ENCODE assay signal across 14 cellular contexts in genomic region chr22:21621025-21621424, GRCh38. TPM values are rescaled to one million over a fixed set of nuclear protein-coding genes. Genes with fewer than 3 reads are reported as not detected.
DNase-seq lines count a peak whose midpoint lies in the region; ATAC-seq and TF ChIP-seq lines count a peak whose summit lies in the region.
"Had no signal": no experiment of that assay in that cellular context is flagged by ENCODE, and none has a peak within 500 bp of the region (broad histone marks: within the 10 kb centered on the region; RNA-seq: fewer than 3 reads in every experiment).

No MANE protein-coding gene starts in this region.

- peak overlapping the region in 6 of 7 donors; percentile 20 to 87 (median 42) for H3K27ac Mint-ChIP-seq in CD14-positive monocyte
- H3K27ac Mint-ChIP-seq in activated CD4-positive, alpha-beta memory T cell treated with anti-CD3 and anti-CD28 coated beads, Interleukin-2, amount 10 ng/mL, durations not matched to agents 7 days and 5 days, result peak overlapping the region; percentile 3

- no peak overlapping the region for H4K8ac ChIP-seq in neuronal stem cell (ENCODE audit: low read depth, low read length)

- no peaks in the 10 kb centered on the region for H3K27me3 ChIP-seq in H7 (ENCODE audit: control insufficient read depth, insufficient read depth, low read length)
- no peaks in the 10 kb centered on the region for H3K27me3 ChIP-seq in neuronal stem cell (ENCODE audit: control insufficient read depth in 3 of 3, insufficient read depth in 3 of 3, low read depth in 1 of 3, low read length in 3 of 3)

- no peaks in the 10 kb centered on the region for H3K9me3 Mint-ChIP-seq in CD14-positive monocyte
- no peaks in the 10 kb centered on the region for H3K9me3 Mint-ChIP-seq in activated CD4-positive, alpha-beta memory T cell treated with anti-CD3 and anti-CD28 coated beads, Interleukin-2, amount 10 ng/mL, durations not matched to agents 7 days and 5 days

- no peaks in the 10 kb centered on the region for H3K9me3 ChIP-seq in neuronal stem cell (replicated peaks in 1 of 2; ENCODE audit: control insufficient read depth in 2 of 2, insufficient read depth in 1 of 2, low read depth in 1 of 2, low read length in 2 of 2)
- H3K9me3 ChIP-seq: Caco-2 had no signal

- POLR2A ChIA-PET in activated CD4-positive, alpha-beta memory T cell treated with anti-CD3 and anti-CD28 coated beads, Interleukin-2, amount 10 ng/mL, durations not matched to agents 7 days and 5 days (lab: Charles Lee), result no interaction called here

- WGBS in neuronal stem cell (ENCODE audit: extremely low coverage in 2 of 2, insufficient read length in 2 of 2, insufficient replicate concordance in 1 of 2), 2 donors, result no CpG with 5 or more reads among the region's 3 CpGs

- peaks cover 17 to 51% of the 10 kb centered on the region in 2 donors for H3K36me3 Mint-ChIP-seq in CD14-positive monocyte
- peaks cover 18% of the 10 kb centered on the region for H3K36me3 Mint-ChIP-seq in activated CD4-positive, alpha-beta memory T cell treated with anti-CD3 and anti-CD28 coated beads, Interleukin-2, amount 10 ng/mL, durations not matched to agents 7 days and 5 days (ENCODE audit: low read depth)

- H3K27ac ChIP-seq in neuronal stem cell (replicated peaks; ENCODE audit: low read length), result no peak overlapping the region

- no peak overlapping the region for H3K23ac ChIP-seq in neuronal stem cell (ENCODE audit: low read depth, low read length, poor library complexity)

- no peak overlapping the region for H3K14ac ChIP-seq in neuronal stem cell (ENCODE audit: low read length)

- peaks cover 4% of the 10 kb centered on the region for H3K36me3 ChIP-seq in H7 (replicated peaks; ENCODE audit: control insufficient read depth, insufficient read depth, low read length)
- peaks cover 16 to 69% of the 10 kb centered on the region in 2 donors for H3K36me3 ChIP-seq in neuronal stem cell (replicated peaks in 1 of 2; ENCODE audit: control insufficient read depth in 2 of 2, insufficient read depth in 2 of 2, low read length in 2 of 2)

- H3K4me3 Mint-ChIP-seq in CD14-positive monocyte, result no peak overlapping the region
- no peak overlapping the region for H3K4me3 Mint-ChIP-seq in activated CD4-positive, alpha-beta memory T cell treated with anti-CD3 and anti-CD28 coated beads, Interleukin-2, amount 10 ng/mL, durations not matched to agents 7 days and 5 days

- H3K4ac ChIP-seq in neuronal stem cell (ENCODE audit: low read length), result no peak overlapping the region

- no peak overlapping the region for H2BK5ac ChIP-seq in neuronal stem cell (ENCODE audit: low read length)

- H3K27me3 Mint-ChIP-seq in CD14-positive monocyte (ENCODE audit: low read depth in 3 of 3), result peaks cover 0 to 1% (median 1%) of the 10 kb centered on the region in 3 donors
- H3K27me3 Mint-ChIP-seq in activated CD4-positive, alpha-beta memory T cell treated with anti-CD3 and anti-CD28 coated beads, Interleukin-2, amount 10 ng/mL, durations not matched to agents 7 days and 5 days, result no peaks in the 10 kb centered on the region

- H2BK12ac ChIP-seq in neuronal stem cell (ENCODE audit: low read length), result no peak overlapping the region

- intact Hi-C loops in CD14-positive monocyte (cut with micrococcal nuclease), result no loop called here

- no peak overlapping the region for H3K4me3 ChIP-seq in H7 (ENCODE audit: insufficient read depth, low read depth, low read length)
- no peak overlapping the region for H3K4me3 ChIP-seq in neuronal stem cell (ENCODE audit: low read length in 2 of 2)
- H3K4me3 ChIP-seq: GM12878 had no signal

- no peak overlapping the region for H3K4me2 ChIP-seq in neuronal stem cell (ENCODE audit: insufficient read depth, low read length, poor library complexity, severe bottlenecking)

- peaks cover 2 to 5% of the 10 kb centered on the region in 2 donors for H3K4me1 ChIP-seq in neuronal stem cell (ENCODE audit: control insufficient read depth in 2 of 2, insufficient read depth in 1 of 2, low read depth in 1 of 2, low read length in 2 of 2)

- H2BK15ac ChIP-seq in neuronal stem cell (ENCODE audit: low read length), result no peak overlapping the region

- no peak for DNase-seq in CD14-positive monocyte (ENCODE audit: low spot score)
- DNase-seq in H7, result peak; percentile 4
- DNase-seq in activated CD4-positive, alpha-beta memory T cell treated with anti-CD3 and anti-CD28 coated beads, Interleukin-2, amount 10 ng/mL, durations not matched to agents 7 days and 5 days, result no peak
- no peak for DNase-seq in neuronal stem cell (ENCODE audit: low spot score)
- no peak for DNase-seq in SIG-M5 (lab: John Stamatoyannopoulos, UW)
- no peak for DNase-seq in hepatic stellate cell (ENCODE audit: low spot score)
- DNase-seq: C1 segment of cervical spinal cord, Caco-2, KBM-7, NCI-H1048, NCI-H2107, PC-3 had no signal

- H3K9ac ChIP-seq in neuronal stem cell (ENCODE audit: low read depth, low read length, poor library complexity), result peak overlapping the region; percentile 61

- no peak for ATAC-seq in GM21528 (IDR thresholded peaks at IDR 0.05; ENCODE audit: low FRiP score, unreplicated experiment)
- ATAC-seq: GM12878, PC-3 had no signal

- peaks cover 6% of the 10 kb centered on the region for H3K79me1 ChIP-seq in neuronal stem cell (ENCODE audit: low read depth, low read length)

- H2AK5ac ChIP-seq in neuronal stem cell (ENCODE audit: low read depth, low read length), result no peak overlapping the region

- H2AFZ ChIP-seq in neuronal stem cell (ENCODE audit: low read length), result no peak overlapping the region

- no peak overlapping the region for H4K91ac ChIP-seq in neuronal stem cell (ENCODE audit: low read depth, low read length, poor library complexity)

- no peak overlapping the region for H2BK120ac ChIP-seq in neuronal stem cell (ENCODE audit: low read depth, low read length)

- CTCF ChIA-PET in activated CD4-positive, alpha-beta memory T cell treated with anti-CD3 and anti-CD28 coated beads, Interleukin-2, amount 10 ng/mL, durations not matched to agents 7 days and 5 days (lab: Charles Lee), result interaction anchor here (1.3 kb wide), 1 partner anchor 21 kb away, joined by 4 read pairs; the partner anchor contains the start of gene SDF2L1

- no peak overlapping the region for H3K18ac ChIP-seq in neuronal stem cell (ENCODE audit: low read length)

- H3K4me1 Mint-ChIP-seq in CD14-positive monocyte, result peaks cover 53% of the 10 kb centered on the region
- peaks cover 6% of the 10 kb centered on the region for H3K4me1 Mint-ChIP-seq in activated CD4-positive, alpha-beta memory T cell treated with anti-CD3 and anti-CD28 coated beads, Interleukin-2, amount 10 ng/mL, durations not matched to agents 7 days and 5 days

- TF ChIP-seq CTCF in CD14-positive monocyte (IDR thresholded peaks at IDR 0.05), result no peak

RNA-seq across cellular contexts. Expression of gene YDJC, which starts 8.8 kb away (rescaled TPM):
- polyA plus RNA-seq in CD14-positive monocyte, result 10 to 100 TPM; 26.5 to 32.9 TPM
- 53.0 and 57.3 TPM in 2 replicates for total RNA-seq in H7 (2014; rRNA removed; shearing (Covaris generic))
- 10 to 100 TPM; 37.1 to 38.0 TPM for total RNA-seq in activated CD4-positive, alpha-beta memory T cell treated with anti-CD3 and anti-CD28 coated beads, Interleukin-2, amount 10 ng/mL, durations not matched to agents 7 days and 5 days
- 14.9 TPM for polyA plus RNA-seq in neuronal stem cell (2013, experiment 1 of 2)
- 14.0 TPM for polyA plus RNA-seq in neuronal stem cell (2013, experiment 2 of 2)

RNA-seq across cellular contexts. Expression of gene CCDC116, which starts 11.5 kb away (rescaled TPM):
- polyA plus RNA-seq in CD14-positive monocyte, result not detected
- total RNA-seq in H7 (2014; rRNA removed; shearing (Covaris generic)), result 0.48 and 0.55 TPM in 2 replicates
- total RNA-seq in activated CD4-positive, alpha-beta memory T cell treated with anti-CD3 and anti-CD28 coated beads, Interleukin-2, amount 10 ng/mL, durations not matched to agents 7 days and 5 days, result under 1 TPM; 0.33 to 0.43 TPM
- 0.10 TPM for polyA plus RNA-seq in neuronal stem cell (2013, experiment 1 of 2)
- polyA plus RNA-seq in neuronal stem cell (2013, experiment 2 of 2), result 0.18 TPM
- total RNA-seq: Caco-2, PC-3 had no signal

RNA-seq across cellular contexts. Expression of gene SDF2L1, which starts 21.1 kb away (rescaled TPM):
- polyA plus RNA-seq in CD14-positive monocyte, result 10 to 100 TPM; 44.7 to 46.2 TPM
- 29.3 and 54.0 TPM in 2 replicates for total RNA-seq in H7 (2014; rRNA removed; shearing (Covaris generic))
- total RNA-seq in activated CD4-positive, alpha-beta memory T cell treated with anti-CD3 and anti-CD28 coated beads, Interleukin-2, amount 10 ng/mL, durations not matched to agents 7 days and 5 days, result 10 to 100 TPM; 61.4 to 62.1 TPM
- 9.6 TPM for polyA plus RNA-seq in neuronal stem cell (2013, experiment 1 of 2)
- 9.4 TPM for polyA plus RNA-seq in neuronal stem cell (2013, experiment 2 of 2)

RNA-seq across cellular contexts. Expression of gene PPIL2, which starts 44.8 kb away (rescaled TPM):
- polyA plus RNA-seq in CD14-positive monocyte, result 10 to 100 TPM in 1 of 2 donors, 1 to 10 TPM in 1; 8.9 to 16.8 TPM
- 23.1 and 23.5 TPM in 2 replicates for total RNA-seq in H7 (2014; rRNA removed; shearing (Covaris generic))
- 10 to 100 TPM; 62.5 to 66.3 TPM for total RNA-seq in activated CD4-positive, alpha-beta memory T cell treated with anti-CD3 and anti-CD28 coated beads, Interleukin-2, amount 10 ng/mL, durations not matched to agents 7 days and 5 days
- 23.0 TPM for polyA plus RNA-seq in neuronal stem cell (2013, experiment 1 of 2)
- 23.7 TPM for polyA plus RNA-seq in neuronal stem cell (2013, experiment 2 of 2)

RNA-seq across cellular contexts. Expression of gene UBE2L3, which starts 53.5 kb away (rescaled TPM):
- 10 to 100 TPM; 69.6 to 88.9 TPM for polyA plus RNA-seq in CD14-positive monocyte
- total RNA-seq in H7 (2014; rRNA removed; shearing (Covaris generic)), result 84.0 and 90.2 TPM in 2 replicates
- total RNA-seq in activated CD4-positive, alpha-beta memory T cell treated with anti-CD3 and anti-CD28 coated beads, Interleukin-2, amount 10 ng/mL, durations not matched to agents 7 days and 5 days, result 10 to 100 TPM; 54.3 to 57.4 TPM
- polyA plus RNA-seq in neuronal stem cell (2013, experiment 1 of 2), result 99.7 TPM
- polyA plus RNA-seq in neuronal stem cell (2013, experiment 2 of 2), result 102 TPM
